Comparison of ENCODE assay signal across 8 cellular contexts in the genomic region with DNA sequence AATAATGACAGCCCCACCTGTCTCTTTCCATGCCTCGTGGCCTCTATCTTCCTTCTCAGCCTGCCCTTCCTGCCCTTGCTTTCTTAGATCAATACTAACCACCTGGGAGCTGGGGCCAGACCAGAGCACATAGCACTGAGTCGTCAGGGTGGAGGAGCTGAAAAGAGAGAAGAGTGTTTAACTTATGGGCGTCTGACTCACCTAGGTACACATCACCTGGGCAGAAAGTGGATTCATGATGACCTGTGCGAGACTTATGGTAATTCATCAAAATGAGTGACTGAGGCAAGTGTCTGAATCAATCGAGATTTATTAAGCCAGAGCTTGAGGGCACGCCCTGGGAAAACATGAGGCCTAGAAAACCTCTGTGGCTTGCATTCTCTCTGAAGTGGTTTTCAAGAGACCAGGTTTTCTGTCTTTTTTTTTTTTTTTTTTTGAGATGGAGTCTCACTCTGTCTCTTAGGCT. TPM values are rescaled to one million over a fixed set of nuclear protein-coding genes. Genes with fewer than 3 reads are reported as not detected.
A peak's percentile ranks its signal among the peaks of the same experiment; 100 is the strongest.
DNase-seq lines count a peak whose midpoint lies in the region; ATAC-seq and TF ChIP-seq lines count a peak whose summit lies in the region.

No MANE protein-coding gene starts in this region.

- H3K4me3 Mint-ChIP-seq in T-helper 2 cell treated with Interferon-gamma antibody and Interleukin-4, amounts not matched to agents 5 μg/mL and 100 μg/mL, for 36 hours: peak overlapping the region; percentile 45

- no peak overlapping the region for H3K4me3 ChIP-seq in body of pancreas

- no peak overlapping the region for H3K27ac ChIP-seq in body of pancreas

- H3K4me1 Mint-ChIP-seq in T-helper 2 cell treated with Interferon-gamma antibody and Interleukin-4, amounts not matched to agents 5 μg/mL and 100 μg/mL, for 36 hours (ENCODE audit: low read depth): peaks cover 23% of the 10 kb centered on the region

- peaks cover 69% of the 10 kb centered on the region for H3K27me3 Mint-ChIP-seq in T-helper 2 cell treated with Interferon-gamma antibody and Interleukin-4, amounts not matched to agents 5 μg/mL and 100 μg/mL, for 36 hours (ENCODE audit: low read depth)

- no peak for TF ChIP-seq CTCF in body of pancreas (IDR thresholded peaks at IDR 0.05)

- H3K36me3 ChIP-seq in body of pancreas (replicated peaks in 1 of 2; ENCODE audit: insufficient read depth in 1 of 2, low read depth in 2 of 2): no peaks in the 10 kb centered on the region

- peaks cover 4% of the 10 kb centered on the region for H3K4me1 ChIP-seq in body of pancreas

- WGBS in body of pancreas, 2 donors: 36 to 38% methylated on average over 6 of the region's 6 CpGs

- TF ChIP-seq POLR2A in body of pancreas (IDR thresholded peaks at IDR 0.05): no peak

- H3K9me3 ChIP-seq in body of pancreas: no peaks in the 10 kb centered on the region

- H3K27ac Mint-ChIP-seq in T-helper 2 cell treated with Interferon-gamma antibody and Interleukin-4, amounts not matched to agents 5 μg/mL and 100 μg/mL, for 36 hours: no peak overlapping the region

- DNase-seq in HT-29 (ENCODE audit: low spot score): peak; percentile 100
- peak; percentile 10 for DNase-seq in T-helper 2 cell treated with Interferon-gamma antibody and Interleukin-4, amounts not matched to agents 5 μg/mL and 100 μg/mL, for 36 hours (ENCODE audit: low spot score)
- peak in 1 of 4 donors; percentile 32 for DNase-seq in body of pancreas
- peak; percentile 9 to 64 for DNase-seq in stimulated activated CD4-positive, alpha-beta T cell treated with anti-CD3 and anti-CD28 coated beads, Interleukin-4, amount 100 ng/mL, for 4 hours
- DNase-seq in putamen (ENCODE audit: low spot score): no peak
- DNase-seq in midbrain (lab: John Stamatoyannopoulos, UW): no peak
- no peak for DNase-seq in middle frontal gyrus (ENCODE audit: extremely low spot score, low spot score)

- no peaks in the 10 kb centered on the region for H3K36me3 Mint-ChIP-seq in T-helper 2 cell treated with Interferon-gamma antibody and Interleukin-4, amounts not matched to agents 5 μg/mL and 100 μg/mL, for 36 hours (ENCODE audit: low read depth)

- intact Hi-C loops in body of pancreas (cut with DNase I): no loop called here

- H3K9me3 Mint-ChIP-seq in T-helper 2 cell treated with Interferon-gamma antibody and Interleukin-4, amounts not matched to agents 5 μg/mL and 100 μg/mL, for 36 hours: no peaks in the 10 kb centered on the region

- ATAC-seq in body of pancreas: peak; percentile 52
- no peak for ATAC-seq in HG03135 (IDR thresholded peaks at IDR 0.05; ENCODE audit: unreplicated experiment)

- peaks cover 0 to 8% of the 10 kb centered on the region in 2 donors for H3K27me3 ChIP-seq in body of pancreas

RNA-seq across cellular contexts. Expression of gene CEACAM6, which starts 19.2 kb away (rescaled TPM):
- total RNA-seq in HT-29 (2014; rRNA removed; shearing (Covaris generic)): 11.0 and 13.4 TPM in 2 replicates
- total RNA-seq in body of pancreas: 10 to 100 TPM in 1 of 2 donors, 1 to 10 TPM in 1; 3.0 to 27.0 TPM

RNA-seq across cellular contexts. Expression of gene CEACAM3, which starts 21.8 kb away (rescaled TPM):
- not detected in 2 replicates for total RNA-seq in HT-29 (2014; rRNA removed; shearing (Covaris generic))
- total RNA-seq in body of pancreas: not detected

Comparison
In these comparisons a context has a peak if more than half of its experiments do, and no peak if none do; other contexts are left out.
1. DNase-seq: peak in HT-29 (single experiment), T-helper 2 cell treated with Interferon-gamma antibody and Interleukin-4, amounts not matched to agents 5 μg/mL and 100 μg/mL, for 36 hours (single experiment) and stimulated activated CD4-positive, alpha-beta T cell treated with anti-CD3 and anti-CD28 coated beads, Interleukin-4, amount 100 ng/mL, for 4 hours (2 of 2); none in putamen (single experiment), midbrain (single experiment) and middle frontal gyrus (single experiment).